ENCODE assay signal across 25 cellular contexts in the genomic region with DNA sequence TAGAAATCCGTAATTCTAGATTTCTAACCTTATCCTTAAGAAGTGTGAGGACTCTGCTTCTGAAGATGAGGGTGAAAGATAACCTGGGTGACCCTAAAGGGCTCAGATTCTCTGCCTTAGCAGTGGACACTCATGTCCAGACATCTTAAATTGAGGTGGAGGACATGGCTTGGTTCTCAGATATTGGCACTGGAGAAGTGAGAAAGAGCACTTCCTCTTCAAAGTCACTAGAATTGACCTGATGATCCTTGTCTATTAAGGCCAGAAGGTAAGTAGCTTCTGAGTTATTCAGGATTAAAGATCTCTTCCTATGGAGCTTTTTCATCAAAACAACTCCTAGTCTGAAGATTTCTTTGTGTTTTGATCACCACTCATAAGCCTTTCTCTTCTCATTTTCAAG. TPM values are rescaled to one million over a fixed set of nuclear protein-coding genes. Genes with fewer than 3 reads are reported as not detected.
DNase-seq lines count a peak whose midpoint lies in the region; ATAC-seq, FAIRE-seq and TF ChIP-seq lines count a peak whose summit lies in the region.
"Had no signal": no experiment of that assay in that cellular context is flagged by ENCODE, and none has a peak within 500 bp of the region (broad histone marks: within the 10 kb centered on the region; RNA-seq: fewer than 3 reads in every experiment).

No MANE protein-coding gene starts in this region.

- H3K27me3 ChIP-seq in PC-9 (ENCODE audit: insufficient read depth, low read depth): no peaks in the 10 kb centered on the region
- H3K27me3 ChIP-seq in GM12878 (replicated peaks in 1 of 2; ENCODE audit: control insufficient read depth in 2 of 2, insufficient read depth in 2 of 2, low read length in 1 of 2): no peaks in the 10 kb centered on the region
- no peaks in the 10 kb centered on the region for H3K27me3 ChIP-seq in heart left ventricle
- H3K27me3 ChIP-seq: BE2C, BLaER1 had no signal

- RAD21 ChIA-PET in GM12878 (lab: Charles Lee; ENCODE audit: unreplicated experiment): no interaction called here

- TF ChIP-seq CTCF in PC-9 (conservative IDR thresholded peaks at IDR 0.05) (no peak), GM12878 (IDR thresholded peaks at IDR 0.05 in 2 of 3, conservative IDR thresholded peaks at IDR 0.05 in 1 of 3; ENCODE audit: control insufficient read depth in 2 of 3, extremely low read depth in 1 of 3, insufficient read depth in 1 of 3, low read depth in 3 of 3, low read length in 3 of 3) (no peak), heart left ventricle (IDR thresholded peaks at IDR 0.05) (no peak)

- SMC1A ChIA-PET in GM12878 (lab: Charles Lee; ENCODE audit: uncharacterized antibody, unreplicated experiment): interaction anchor here (0.8 to 0.9 kb wide), 2 partner anchors 24 to 35 kb away, joined by 3 read pairs; no protein-coding TSS in a partner anchor

- no peak for TF ChIP-seq RAD21 in GM12878 (IDR thresholded peaks at IDR 0.05; ENCODE audit: insufficient read depth, low read depth, low read length)

- in situ Hi-C loops in GM12878 (cut with MboI): no loop called here

- WGBS in GM12878 (ENCODE audit: insufficient coverage, insufficient replicate concordance, low lambda C conversion rate, missing lambda C conversion rate): 25% methylated on average over 1 of the region's 1 CpG
- 83 to 88% (median 86%) methylated on average over 1 of the region's 1 CpG for WGBS in heart left ventricle, 4 donors

- H3K27ac Mint-ChIP-seq in activated CD4-positive, alpha-beta memory T cell treated with anti-CD3 and anti-CD28 coated beads, Interleukin-2, amount 10 ng/mL, durations not matched to agents 7 days and 5 days: no peak overlapping the region
- H3K27ac Mint-ChIP-seq: CD14-positive monocyte; CD4-positive, alpha-beta T cell; CD8-positive, alpha-beta T cell had no signal

- no peaks in the 10 kb centered on the region for H3K4me1 Mint-ChIP-seq in activated CD4-positive, alpha-beta memory T cell treated with anti-CD3 and anti-CD28 coated beads, Interleukin-2, amount 10 ng/mL, durations not matched to agents 7 days and 5 days
- H3K4me1 Mint-ChIP-seq: CD14-positive monocyte had no signal

- no peak for FAIRE-seq in GM12891 (lab: Jason Lieb, UNC)
- no peak for FAIRE-seq in GM12878 (lab: Jason Lieb, UNC)
- FAIRE-seq: A204.1, D721Med, G401.6, GM19239 had no signal

- CTCF ChIA-PET in PC-9 (lab: Charles Lee) (no interaction called here), GM12878 (lab: Yijun Ruan, JAX) (no interaction called here)
- CTCF ChIA-PET in activated CD4-positive, alpha-beta memory T cell treated with anti-CD3 and anti-CD28 coated beads, Interleukin-2, amount 10 ng/mL, durations not matched to agents 7 days and 5 days (lab: Charles Lee): no interaction called here

- no peak overlapping the region for H3K4me3 Mint-ChIP-seq in activated CD4-positive, alpha-beta memory T cell treated with anti-CD3 and anti-CD28 coated beads, Interleukin-2, amount 10 ng/mL, durations not matched to agents 7 days and 5 days
- H3K4me3 Mint-ChIP-seq: CD14-positive monocyte; CD4-positive, alpha-beta T cell; CD8-positive, alpha-beta T cell had no signal

- no TSS peak for BruUV-seq in PC-9 (replicated peaks; lab: Mats Ljungman, UMichigan)
- BruUV-seq in GM12878 (replicated peaks; lab: Mats Ljungman, UMichigan): no TSS peak

- H3K36me3 ChIP-seq in PC-9 (ENCODE audit: low read depth) (no peaks in the 10 kb centered on the region), GM12878 (ENCODE audit: control insufficient read depth in 2 of 2, insufficient read depth in 2 of 2, low read length in 1 of 2) (no peaks in the 10 kb centered on the region), heart left ventricle (no peaks in the 10 kb centered on the region)
- H3K36me3 ChIP-seq: BE2C, BLaER1 had no signal

- peaks cover 4% of the 10 kb centered on the region for H3K27me3 Mint-ChIP-seq in activated CD4-positive, alpha-beta memory T cell treated with anti-CD3 and anti-CD28 coated beads, Interleukin-2, amount 10 ng/mL, durations not matched to agents 7 days and 5 days
- H3K27me3 Mint-ChIP-seq: CD4-positive, alpha-beta T cell had no signal

- H3K36me3 Mint-ChIP-seq in activated CD4-positive, alpha-beta memory T cell treated with anti-CD3 and anti-CD28 coated beads, Interleukin-2, amount 10 ng/mL, durations not matched to agents 7 days and 5 days (ENCODE audit: low read depth): no peaks in the 10 kb centered on the region
- H3K36me3 Mint-ChIP-seq: CD14-positive monocyte; CD8-positive, alpha-beta T cell had no signal

- POLR2A ChIA-PET in PC-9 (lab: Charles Lee; ENCODE audit: unreplicated experiment): no interaction called here
- POLR2A ChIA-PET in GM12878 (lab: Charles Lee): no interaction called here
- POLR2A ChIA-PET in activated CD4-positive, alpha-beta memory T cell treated with anti-CD3 and anti-CD28 coated beads, Interleukin-2, amount 10 ng/mL, durations not matched to agents 7 days and 5 days (lab: Charles Lee): no interaction called here

- H3K9me2 ChIP-seq in PC-9 (ENCODE audit: insufficient read depth): peaks cover 2% of the 10 kb centered on the region; the same call in 1 of the 2 replicates

- DNase-seq in CD1c-positive myeloid dendritic cell (ENCODE audit: extremely low spot score) (peak; percentile 36), GM12891 (ENCODE audit: insufficient read length, low spot score) (no peak), PC-9 (no peak), GM12878 (ENCODE audit: low read depth, low spot score) (no peak), heart left ventricle (no peak)
- DNase-seq in activated CD4-positive, alpha-beta memory T cell treated with anti-CD3 and anti-CD28 coated beads, Interleukin-2, amount 10 ng/mL, durations not matched to agents 7 days and 5 days: no peak
- DNase-seq: 8988T; ACHN; BE2C; C1 segment of cervical spinal cord; Caco-2; Calu3; CD4-positive, alpha-beta T cell; CD8-positive, alpha-beta T cell; DMS79 treated with DMSO at 0.1 percent for 48 hours; GF-D8 had no signal

- H3K9me3 ChIP-seq in PC-9 (ENCODE audit: insufficient read depth, low read depth) (0 out of 2 replicates have a peak, but pooled peaks cover 5% of the 10 kb centered on the region), GM12878 (replicated peaks; ENCODE audit: control insufficient read depth, insufficient read depth, low read length) (no peaks in the 10 kb centered on the region), heart left ventricle (no peaks in the 10 kb centered on the region)
- H3K9me3 ChIP-seq: BE2C, BLaER1, Caco-2 had no signal

- H3K4me2 ChIP-seq in PC-9 (no peak overlapping the region), GM12878 (ENCODE audit: control insufficient read depth, insufficient read depth) (no peak overlapping the region)
- H3K4me2 ChIP-seq: BLaER1 had no signal

- ATAC-seq in GM12878 (no peak), HG03175 (IDR thresholded peaks at IDR 0.05; ENCODE audit: unreplicated experiment) (no peak), heart left ventricle (no peak)
- ATAC-seq: CD8-positive, alpha-beta T cell had no signal

- no peak for TF ChIP-seq EP300 in GM12878 (IDR thresholded peaks at IDR 0.05; ENCODE audit: borderline replicate concordance in 1 of 2, control insufficient read depth in 1 of 2, low read depth in 2 of 2, low read length in 2 of 2)

- H3K79me2 ChIP-seq in PC-9 (ENCODE audit: low read depth) (no peaks in the 10 kb centered on the region), GM12878 (ENCODE audit: control insufficient read depth, insufficient read depth, low read length) (no peaks in the 10 kb centered on the region)

- H3K9me3 Mint-ChIP-seq in activated CD4-positive, alpha-beta memory T cell treated with anti-CD3 and anti-CD28 coated beads, Interleukin-2, amount 10 ng/mL, durations not matched to agents 7 days and 5 days: no peaks in the 10 kb centered on the region
- H3K9me3 Mint-ChIP-seq: CD4-positive, alpha-beta T cell; CD8-positive, alpha-beta T cell had no signal

- no peaks in the 10 kb centered on the region for H3F3A ChIP-seq in PC-9 (ENCODE audit: insufficient read depth, low read depth)

- intact Hi-C loops in PC-9 (cut with micrococcal nuclease; ENCODE audit: unreplicated experiment): no loop called here
- intact Hi-C loops in GM12878 (cut with micrococcal nuclease; ENCODE audit: unreplicated experiment): no loop called here
- intact Hi-C loops in heart left ventricle (cut with DNase I): no loop called here

- H4K20me1 ChIP-seq in PC-9 (ENCODE audit: insufficient read depth): no peaks in the 10 kb centered on the region
- no peaks in the 10 kb centered on the region for H4K20me1 ChIP-seq in GM12878 (ENCODE audit: control insufficient read depth, insufficient read depth)
- H4K20me1 ChIP-seq: BLaER1 had no signal

- H3K27ac ChIP-seq in PC-9 (no peak overlapping the region), GM12878 (ENCODE audit: control insufficient read depth, insufficient read depth) (no peak overlapping the region), heart left ventricle (no peak overlapping the region)
- H3K27ac ChIP-seq: BLaER1 had no signal

- peak overlapping the region; percentile 11; the same call in 1 of the 2 replicates for H2AFZ ChIP-seq in PC-9
- H2AFZ ChIP-seq in GM12878 (ENCODE audit: control insufficient read depth, low read depth, low read length): no peak overlapping the region

- H3K4me1 ChIP-seq in PC-9 (replicated peaks; ENCODE audit: insufficient read depth): no peaks in the 10 kb centered on the region
- no peaks in the 10 kb centered on the region for H3K4me1 ChIP-seq in GM12878 (ENCODE audit: control insufficient read depth, insufficient read depth, low read length)
- no peaks in the 10 kb centered on the region for H3K4me1 ChIP-seq in heart left ventricle
- H3K4me1 ChIP-seq: BE2C, BLaER1, Caco-2 had no signal

- TF ChIP-seq POLR2A in GM12891 (IDR thresholded peaks at IDR 0.05; ENCODE audit: low read depth, low read length) (no peak), GM12878 (IDR thresholded peaks at IDR 0.05; ENCODE audit: low read depth, low read length) (no peak), heart left ventricle (IDR thresholded peaks at IDR 0.05) (no peak)

- no peak overlapping the region for H3K4me3 ChIP-seq in PC-9
- no peak overlapping the region for H3K4me3 ChIP-seq in GM12878
- H3K4me3 ChIP-seq in heart left ventricle: no peak overlapping the region
- H3K4me3 ChIP-seq: BLaER1 had no signal

- H3K9ac ChIP-seq in GM12878 (ENCODE audit: control insufficient read depth, insufficient read depth, low read length): no peak overlapping the region
- H3K9ac ChIP-seq: BLaER1 had no signal

RNA-seq across cellular contexts. Expression of a gene that starts 54.8 kb away (rescaled TPM):
- not detected for polyA plus RNA-seq in GM12891 (2012; ENCODE audit: low read depth, missing spikeins)
- not detected in 2 replicates for total RNA-seq in PC-9 (2021)
- not detected in 2 replicates for total RNA-seq in GM12878 (2013; cell fraction: nucleolus; rRNA removed)
- total RNA-seq in GM12878 (2014; rRNA removed): not detected in 2 replicates
- not detected in 2 replicates for total RNA-seq in GM12878 (2014; rRNA removed; fragmentation: Illumina TruSeq; extraction: Trizol)
- 0.13 and 0.54 TPM in 2 replicates for total RNA-seq in GM12878 (2021)
- not detected for polyA plus RNA-seq in GM12878 (2011; ENCODE audit: low read depth)
- not detected in 2 replicates for polyA plus RNA-seq in GM12878 (2011; rRNA removed)
- not detected in 2 replicates for polyA plus RNA-seq in GM12878 (2011; cell fraction: cytosol; rRNA removed)
- not detected in 2 replicates for polyA plus RNA-seq in GM12878 (2011; cell fraction: nucleus; rRNA removed)
- polyA plus RNA-seq in GM12878 (2012): not detected in 2 replicates
- not detected in 2 replicates for polyA plus RNA-seq in GM12878 (2014; fragmentation: Illumina TruSeq; extraction: Trizol)
- not detected for polyA plus RNA-seq in GM12878 (2014; fragmentation: Nextera tagmentation; extraction: Ambion mirVana)
- not detected in 2 replicates for polyA plus RNA-seq in GM12878 (2014; rRNA removed)
- polyA plus RNA-seq in GM12878 (2016; fragmentation: Nextera tagmentation; extraction: Ambion mirVana): not detected
- polyA minus RNA-seq in GM12878 (2011; rRNA and poly(A)+ RNA removed): not detected in 2 replicates
- polyA minus RNA-seq in GM12878 (2011; cell fraction: cytosol; rRNA and poly(A)+ RNA removed): not detected in 2 replicates
- not detected in 2 replicates for polyA minus RNA-seq in GM12878 (2011; cell fraction: nucleus; rRNA and poly(A)+ RNA removed)
- total RNA-seq in activated CD4-positive, alpha-beta memory T cell treated with anti-CD3 and anti-CD28 coated beads, Interleukin-2, amount 10 ng/mL, durations not matched to agents 7 days and 5 days: not detected
- under 1 TPM in 1 of 9 donors, not detected in 8; 0.29 TPM for total RNA-seq in heart left ventricle
- polyA plus RNA-seq in heart left ventricle: under 1 TPM in 1 of 2 donors, not detected in 1; 0.04 TPM
- total RNA-seq: A673; Calu3; CD4-positive, alpha-beta T cell; CD8-positive, alpha-beta T cell had no signal
- polyA plus RNA-seq: AG04450, CD14-positive monocyte had no signal
